ENCODE assay signal across 22 cellular contexts in genomic region chr1:173963477-173963876, GRCh38.
DNase-seq lines count a peak whose midpoint lies in the region; ATAC-seq and FAIRE-seq lines count a peak whose summit lies in the region.
"Had no signal": no experiment of that assay in that cellular context is flagged by ENCODE, and none has a peak within 500 bp of the region (broad histone marks: within the 10 kb centered on the region; RNA-seq: fewer than 3 reads in every experiment).

No MANE protein-coding gene starts in this region.

- ATAC-seq in activated naive CD8-positive, alpha-beta T cell treated with anti-CD3 and anti-CD28 coated beads, Interleukin-2, amount 50 U/mL, for 24 hours = no peak
- ATAC-seq in memory B cell (ENCODE audit: low read depth) = no peak
- ATAC-seq in HG03439 (IDR thresholded peaks at IDR 0.05; ENCODE audit: unreplicated experiment) = no peak

- no peak overlapping the region for H3K4me3 Mint-ChIP-seq in activated naive CD8-positive, alpha-beta T cell
- no peak overlapping the region for H3K4me3 Mint-ChIP-seq in activated naive CD8-positive, alpha-beta T cell treated with anti-CD3 and anti-CD28 coated beads, Interleukin-2, amount 50 U/mL, for 24 hours
- H3K4me3 Mint-ChIP-seq in memory B cell = no peak overlapping the region
- H3K4me3 Mint-ChIP-seq: CD4-positive, alpha-beta memory T cell had no signal

- H3K4me1 Mint-ChIP-seq in activated naive CD8-positive, alpha-beta T cell (ENCODE audit: low read depth) = peaks cover 1% of the 10 kb centered on the region
- H3K4me1 Mint-ChIP-seq in activated naive CD8-positive, alpha-beta T cell treated with anti-CD3 and anti-CD28 coated beads, Interleukin-2, amount 50 U/mL, for 24 hours = no peaks in the 10 kb centered on the region
- no peaks in the 10 kb centered on the region for H3K4me1 Mint-ChIP-seq in memory B cell

- H3K9me3 Mint-ChIP-seq in activated naive CD8-positive, alpha-beta T cell (ENCODE audit: low read depth) = no peaks in the 10 kb centered on the region
- no peaks in the 10 kb centered on the region for H3K9me3 Mint-ChIP-seq in activated naive CD8-positive, alpha-beta T cell treated with anti-CD3 and anti-CD28 coated beads, Interleukin-2, amount 50 U/mL, for 24 hours
- H3K9me3 Mint-ChIP-seq in memory B cell = no peaks in the 10 kb centered on the region
- H3K9me3 Mint-ChIP-seq: CD4-positive, alpha-beta memory T cell had no signal

- H3K27me3 Mint-ChIP-seq in activated naive CD8-positive, alpha-beta T cell = no peaks in the 10 kb centered on the region
- H3K27me3 Mint-ChIP-seq in activated naive CD8-positive, alpha-beta T cell treated with anti-CD3 and anti-CD28 coated beads, Interleukin-2, amount 50 U/mL, for 24 hours = no peaks in the 10 kb centered on the region
- no peaks in the 10 kb centered on the region for H3K27me3 Mint-ChIP-seq in memory B cell
- H3K27me3 Mint-ChIP-seq: CD4-positive, alpha-beta memory T cell had no signal

- no peak for DNase-seq in activated naive CD8-positive, alpha-beta T cell treated with anti-CD3 and anti-CD28 coated beads, Interleukin-2, amount 50 U/mL, for 24 hours
- DNase-seq in memory B cell (ENCODE audit: low spot score in 2 of 2) (no peak), HTR-8/SVneo (ENCODE audit: insufficient read length, low spot score) (no peak)
- DNase-seq: 8988T; C1 segment of cervical spinal cord; Calu3; CD4-positive, alpha-beta memory T cell; COR-L47; DMS53; DMS79 treated with DMSO at 0.1 percent for 48 hours; GF-D8; GM23248; H7; HCEC 1CT had no signal

- FAIRE-seq in A204.1 (lab: Jason Lieb, UNC) (peak; percentile 39), TTC549 (lab: Jason Lieb, UNC) (peak; percentile 81), HTR-8/SVneo (lab: Jason Lieb, UNC) (no peak)
- FAIRE-seq: GM12891, GM18507, GM19239, H1 had no signal

- peak overlapping the region; percentile 69 for H3K27ac Mint-ChIP-seq in activated naive CD8-positive, alpha-beta T cell
- H3K27ac Mint-ChIP-seq in activated naive CD8-positive, alpha-beta T cell treated with anti-CD3 and anti-CD28 coated beads, Interleukin-2, amount 50 U/mL, for 24 hours = no peak overlapping the region
- peak overlapping the region; percentile 1 for H3K27ac Mint-ChIP-seq in memory B cell

- peaks cover 6% of the 10 kb centered on the region for H3K36me3 Mint-ChIP-seq in activated naive CD8-positive, alpha-beta T cell
- peaks cover 37% of the 10 kb centered on the region for H3K36me3 Mint-ChIP-seq in activated naive CD8-positive, alpha-beta T cell treated with anti-CD3 and anti-CD28 coated beads, Interleukin-2, amount 50 U/mL, for 24 hours (ENCODE audit: low read depth)
- H3K36me3 Mint-ChIP-seq in memory B cell = peaks cover 21% of the 10 kb centered on the region
